ENCODE assay signal across 11 cellular contexts in genomic region chr13:98252931-98253470, GRCh38.
A peak's percentile ranks its signal among the peaks of the same experiment; 100 is the strongest.
DNase-seq lines count a peak whose midpoint lies in the region; ATAC-seq and TF ChIP-seq lines count a peak whose summit lies in the region.
"Had no signal": no experiment of that assay in that cellular context is flagged by ENCODE, and none has a peak within 500 bp of the region (broad histone marks: within the 10 kb centered on the region; RNA-seq: fewer than 3 reads in every experiment).

No MANE protein-coding gene starts in this region.

- H3K4me3 ChIP-seq in HFF-Myc (replicated peaks; ENCODE audit: low read depth, low read length) = peak overlapping the region; percentile 12; the same call in 1 of the 2 replicates

- peak; percentile 78 for DNase-seq in HFF-Myc (ENCODE audit: extremely low read depth, low read depth)
- peak; percentile 73 for DNase-seq in kidney tubule cell (ENCODE audit: low spot score)
- DNase-seq in type B pancreatic cell (ENCODE audit: extremely low spot score, unreplicated experiment) = no peak
- DNase-seq in NCI-H146 treated with DMSO at 0.1 percent for 48 hours (lab: John Stamatoyannopoulos, UW; ENCODE audit: unreplicated experiment) = no peak
- no peak for DNase-seq in NCI-H526 treated with DMSO at 0.1 percent for 48 hours (lab: John Stamatoyannopoulos, UW)
- DNase-seq: NCI-H526; small intestine; stimulated activated naive CD4-positive, alpha-beta T cell treated with Interleukin-2 at 50 U/mL for 16 hours had no signal

- H3K27ac Mint-ChIP-seq in brain (peak overlapping the region in 3 of 5 experiments; percentile 23 to 79 (median 76)), type B pancreatic cell (peak overlapping the region; percentile 24)
- H3K27ac Mint-ChIP-seq: T-helper 2 cell treated with Interferon-gamma antibody and Interleukin-4, amounts not matched to agents 5 μg/mL and 100 μg/mL, for 36 hours had no signal

- H3K27me3 Mint-ChIP-seq in brain (no peaks in the 10 kb centered on the region), type B pancreatic cell (no peaks in the 10 kb centered on the region)

- no peak for ATAC-seq in GM21423 (IDR thresholded peaks at IDR 0.05; ENCODE audit: unreplicated experiment)

- H3K36me3 Mint-ChIP-seq in brain (peaks cover 25% of the 10 kb centered on the region), type B pancreatic cell (peaks cover 4% of the 10 kb centered on the region)

- H3K4me1 Mint-ChIP-seq in brain = peaks cover 42% of the 10 kb centered on the region
- H3K4me1 Mint-ChIP-seq in type B pancreatic cell (ENCODE audit: unreplicated experiment) = peaks cover 65% of the 10 kb centered on the region

- H3K9me3 Mint-ChIP-seq in brain (peaks cover 0 to 6% (median 0%) of the 10 kb centered on the region in 5 experiments), type B pancreatic cell (peaks cover 5% of the 10 kb centered on the region)
- H3K9me3 Mint-ChIP-seq: T-helper 2 cell treated with Interferon-gamma antibody and Interleukin-4, amounts not matched to agents 5 μg/mL and 100 μg/mL, for 36 hours had no signal

- no peak overlapping the region for H3K4me3 Mint-ChIP-seq in brain
- no peak overlapping the region for H3K4me3 Mint-ChIP-seq in type B pancreatic cell
- H3K4me3 Mint-ChIP-seq: T-helper 2 cell treated with Interferon-gamma antibody and Interleukin-4, amounts not matched to agents 5 μg/mL and 100 μg/mL, for 36 hours had no signal

- TF ChIP-seq CTCF in HFF-Myc (IDR thresholded peaks at IDR 0.05; ENCODE audit: low read depth, low read length, missing control alignments) (no peak), brain (conservative IDR thresholded peaks at IDR 0.05) (no peak), type B pancreatic cell (conservative IDR thresholded peaks at IDR 0.05) (no peak)

Comparison
In these comparisons a context has a peak if more than half of its experiments do, and no peak if none do; other contexts are left out.
1. DNase-seq: peak in HFF-Myc (single experiment) and kidney tubule cell (single experiment); none in type B pancreatic cell (single experiment), NCI-H146 treated with DMSO at 0.1 percent for 48 hours (single experiment) and NCI-H526 treated with DMSO at 0.1 percent for 48 hours (single experiment).